ENCODE assay signal across 3 cellular contexts in the genomic region with DNA sequence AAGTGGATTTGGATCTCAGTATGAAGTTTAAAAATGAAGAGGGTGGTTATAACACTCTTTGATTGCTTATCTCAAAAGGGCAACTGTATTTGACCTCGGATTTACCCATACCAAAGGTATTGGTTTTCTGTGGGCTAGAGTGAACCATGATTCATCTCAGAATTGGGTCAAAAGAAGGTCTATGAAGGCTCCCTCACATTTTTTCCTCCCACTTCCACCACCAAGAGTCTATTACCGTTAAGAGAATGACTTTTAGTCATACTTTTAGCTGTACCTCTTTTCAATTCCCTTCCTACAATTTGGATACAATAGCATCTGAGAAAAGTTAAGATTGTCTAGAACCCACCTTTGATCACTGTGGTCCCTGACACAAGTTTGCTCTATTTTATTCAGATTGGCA.
"Had no signal": no experiment of that assay in that cellular context is flagged by ENCODE, and none has a peak within 500 bp of the region (broad histone marks: within the 10 kb centered on the region; RNA-seq: fewer than 3 reads in every experiment).

No MANE protein-coding gene starts in this region.

- ATAC-seq: GM12878 had no signal

- DNase-seq: GDM1, GF-D8 had no signal

- H3K4me3 ChIP-seq: GM12878 had no signal
